Comparison of ENCODE assay signal across 8 cellular contexts in the genomic region with DNA sequence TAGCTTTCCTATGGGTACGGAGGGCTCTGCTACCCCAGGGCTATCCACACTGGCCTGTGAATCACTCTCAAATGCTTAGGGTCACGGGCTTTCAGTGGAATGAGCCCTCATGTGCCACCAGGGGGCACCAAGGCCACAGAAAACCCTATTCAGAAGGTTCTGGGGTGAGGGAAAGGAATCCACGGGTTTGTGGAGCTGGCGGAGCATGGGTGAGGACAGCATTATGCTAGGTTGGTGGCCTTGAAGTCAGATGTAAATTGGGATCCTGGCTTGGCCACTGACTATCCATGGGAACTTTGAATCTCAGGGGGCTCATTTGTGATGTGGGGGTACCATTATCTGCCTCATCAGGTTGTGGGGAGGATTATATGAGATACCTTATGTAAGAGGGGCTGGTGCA. TPM values are rescaled to one million over a fixed set of nuclear protein-coding genes. Genes with fewer than 3 reads are reported as not detected.
DNase-seq lines count a peak whose midpoint lies in the region; ATAC-seq and TF ChIP-seq lines count a peak whose summit lies in the region.

No MANE protein-coding gene starts in this region.

- intact Hi-C loops in PC-9 (cut with micrococcal nuclease; ENCODE audit: unreplicated experiment): loop anchor here (1.0 to 5.0 kb wide), 4 partner anchors 48 to 210 kb away; no protein-coding TSS in a partner anchor

- H3K27me3 ChIP-seq in HL-60 (ENCODE audit: insufficient read depth, poor library complexity, severe bottlenecking) (no peaks in the 10 kb centered on the region), PC-9 (ENCODE audit: insufficient read depth, low read depth) (no peaks in the 10 kb centered on the region), neutrophil (no peaks in the 10 kb centered on the region)

- no peaks in the 10 kb centered on the region for H3K27me3 Mint-ChIP-seq in activated T-cell treated with anti-CD3 and anti-CD28 coated beads, Interleukin-2, amount 50 U/mL, for 72 hours (ENCODE audit: low read depth)

- H3K4me3 ChIP-seq in HL-60 (replicated peaks; ENCODE audit: insufficient read depth, low read length) (no peak overlapping the region), PC-9 (no peak overlapping the region), fibroblast of pulmonary artery (replicated peaks; ENCODE audit: low read depth, low read length) (no peak overlapping the region), neutrophil (ENCODE audit: low read depth in 1 of 2, low read length in 1 of 2) (no peak overlapping the region)

- H2AFZ ChIP-seq in PC-9: no peak overlapping the region

- H3K4me3 Mint-ChIP-seq in activated T-cell treated with anti-CD3 and anti-CD28 coated beads, Interleukin-2, amount 50 U/mL, for 72 hours: no peak overlapping the region

- no peaks in the 10 kb centered on the region for H3K9me2 ChIP-seq in PC-9 (ENCODE audit: insufficient read depth)

- H3K27ac Mint-ChIP-seq in activated T-cell treated with anti-CD3 and anti-CD28 coated beads, Interleukin-2, amount 50 U/mL, for 72 hours: no peak overlapping the region

- H3K4me1 Mint-ChIP-seq in activated T-cell treated with anti-CD3 and anti-CD28 coated beads, Interleukin-2, amount 50 U/mL, for 72 hours (ENCODE audit: low read depth): peaks cover 10% of the 10 kb centered on the region

- H3K79me2 ChIP-seq in PC-9 (ENCODE audit: low read depth): peaks cover 14% of the 10 kb centered on the region

- H3K4me2 ChIP-seq in PC-9: no peak overlapping the region

- peak; percentile 41 to 49 for ATAC-seq in activated T-cell treated with anti-CD3 and anti-CD28 coated beads, Interleukin-2, amount 50 U/mL, for 72 hours (replicated peaks in 1 of 2)
- no peak for ATAC-seq in GM21367 (IDR thresholded peaks at IDR 0.05; ENCODE audit: unreplicated experiment)

- H3K9me3 ChIP-seq in PC-9 (ENCODE audit: insufficient read depth, low read depth): no peaks in the 10 kb centered on the region
- H3K9me3 ChIP-seq in neutrophil: no peaks in the 10 kb centered on the region

- H3K4me1 ChIP-seq in PC-9 (replicated peaks; ENCODE audit: insufficient read depth) (peaks cover 9% of the 10 kb centered on the region), neutrophil (ENCODE audit: control insufficient read depth in 1 of 2, insufficient read depth in 1 of 2, low read depth in 1 of 2, low read length in 1 of 2) (peaks cover 9 to 14% of the 10 kb centered on the region in 2 experiments)

- no peaks in the 10 kb centered on the region for H3K36me3 ChIP-seq in PC-9 (ENCODE audit: low read depth)
- H3K36me3 ChIP-seq in neutrophil: no peaks in the 10 kb centered on the region

- peaks cover under 1 to 1% of the 10 kb centered on the region in 2 donors for H3K36me3 Mint-ChIP-seq in activated T-cell treated with anti-CD3 and anti-CD28 coated beads, Interleukin-2, amount 50 U/mL, for 72 hours (ENCODE audit: insufficient read depth in 2 of 2)

- BruUV-seq in PC-9 (replicated peaks; lab: Mats Ljungman, UMichigan): no TSS peak

- H3K9me3 Mint-ChIP-seq in activated T-cell treated with anti-CD3 and anti-CD28 coated beads, Interleukin-2, amount 50 U/mL, for 72 hours: no peaks in the 10 kb centered on the region

- no peak overlapping the region for H3K27ac ChIP-seq in HL-60 (replicated peaks)
- no peak overlapping the region for H3K27ac ChIP-seq in PC-9
- H3K27ac ChIP-seq in neutrophil: no peak overlapping the region

- CTCF ChIA-PET in PC-9 (lab: Charles Lee): interaction anchor here (0.6 to 2.7 kb wide), 8 partner anchors 21 to 358 kb away, joined by 3 to 25 read pairs (median 4); no protein-coding TSS in a partner anchor

- peak; percentile 78 for DNase-seq in EH (ENCODE audit: low read depth)
- peak; percentile 49 to 81 for DNase-seq in HL-60 (ENCODE audit: low read depth in 1 of 2, low spot score in 1 of 2)
- peak; percentile 60 to 74 for DNase-seq in PC-9
- DNase-seq in activated T-cell treated with anti-CD3 and anti-CD28 coated beads, Interleukin-2, amount 50 U/mL, for 72 hours: peak; percentile 57 to 67
- peak; percentile 76 for DNase-seq in fibroblast of pulmonary artery (ENCODE audit: low read depth)
- peak; percentile 79 for DNase-seq in superior temporal gyrus (ENCODE audit: extremely low spot score)

- peak; percentile 66 for TF ChIP-seq CTCF in HL-60 (IDR thresholded peaks at IDR 0.05; ENCODE audit: insufficient read depth, low read length)
- peak; percentile 96 for TF ChIP-seq CTCF in PC-9 (conservative IDR thresholded peaks at IDR 0.05)
- peak; percentile 86 for TF ChIP-seq CTCF in fibroblast of pulmonary artery (IDR thresholded peaks at IDR 0.05; ENCODE audit: low read length, missing control alignments)
- TF ChIP-seq CTCF in neutrophil (IDR thresholded peaks at IDR 0.05): peak; percentile 66

- POLR2A ChIA-PET in PC-9 (lab: Charles Lee; ENCODE audit: unreplicated experiment): no interaction called here

- H3F3A ChIP-seq in PC-9 (ENCODE audit: insufficient read depth, low read depth): 0 out of 2 replicates have a peak, but pooled peaks cover 9% of the 10 kb centered on the region

- H4K20me1 ChIP-seq in PC-9 (ENCODE audit: insufficient read depth): no peaks in the 10 kb centered on the region

RNA-seq across cellular contexts. Expression of a gene that starts 5.1 kb away (rescaled TPM):
- total RNA-seq in PC-9 (2021): 140 and 160 TPM in 2 replicates
- total RNA-seq in activated T-cell treated with anti-CD3 and anti-CD28 coated beads, Interleukin-2, amount 50 U/mL, for 72 hours: 100 to 1,000 TPM in 1 of 2 donors, 10 to 100 TPM in 1; 89.2 to 101 TPM

RNA-seq across cellular contexts. Expression of a gene that starts 21.8 kb away (rescaled TPM):
- total RNA-seq in PC-9 (2021): 24.6 and 32.7 TPM in 2 replicates
- under 1 TPM; 0.44 to 0.58 TPM for total RNA-seq in activated T-cell treated with anti-CD3 and anti-CD28 coated beads, Interleukin-2, amount 50 U/mL, for 72 hours

RNA-seq across cellular contexts. Expression of a gene that starts 38.4 kb away (rescaled TPM):
- not detected in 2 replicates for total RNA-seq in PC-9 (2021)
- under 1 TPM in 1 of 2 donors, not detected in 1; 0.17 TPM for total RNA-seq in activated T-cell treated with anti-CD3 and anti-CD28 coated beads, Interleukin-2, amount 50 U/mL, for 72 hours

Comparison
In these comparisons a context has a peak if more than half of its experiments do, and no peak if none do; other contexts are left out.
1. RNA of a gene that starts 21.8 kb away (total RNA-seq): 24.6 to 32.7 TPM in PC-9; 0.44 to 0.58 TPM in activated T-cell treated with anti-CD3 and anti-CD28 coated beads, Interleukin-2, amount 50 U/mL, for 72 hours; every median in the first group is over 10 times any median in the second.
2. Peak in every context shown above with its lines, with median percentiles within 50 percentile points of each other: DNase-seq and CTCF ChIP-seq.